10 cellular contexts compared by ENCODE assay signal in genomic region chr20:44068780-44069191, GRCh38.
DNase-seq lines count a peak whose midpoint lies in the region; ATAC-seq, FAIRE-seq and TF ChIP-seq lines count a peak whose summit lies in the region.
"Had no signal": no experiment of that assay in that cellular context is flagged by ENCODE, and none has a peak within 500 bp of the region (broad histone marks: within the 10 kb centered on the region; RNA-seq: fewer than 3 reads in every experiment).

No MANE protein-coding gene starts in this region.

- WGBS in spleen, 5 donors = 35 to 54% (median 48%) methylated on average over 18 of the region's 18 CpGs

- H3K9me3 ChIP-seq in spleen (no peaks in the 10 kb centered on the region), neural progenitor cell (ENCODE audit: low read depth) (no peaks in the 10 kb centered on the region)

- H3F3A ChIP-seq in neural progenitor cell (ENCODE audit: low read depth) = no peaks in the 10 kb centered on the region

- no peak overlapping the region for H2AFZ ChIP-seq in neural progenitor cell (replicated peaks)

- H3K27me3 Mint-ChIP-seq in activated naive CD4-positive, alpha-beta T cell treated with anti-CD3 and anti-CD28 coated beads, Interleukin-2, amount 50 U/mL, for 24 hours = peaks cover 1% of the 10 kb centered on the region
- H3K27me3 Mint-ChIP-seq in neural progenitor cell (ENCODE audit: insufficient read depth, low read depth) = peaks cover 9% of the 10 kb centered on the region

- H4K20me1 ChIP-seq in neural progenitor cell (ENCODE audit: low read depth) = no peaks in the 10 kb centered on the region

- peaks cover 74% of the 10 kb centered on the region for H3K4me1 Mint-ChIP-seq in activated naive CD4-positive, alpha-beta T cell treated with anti-CD3 and anti-CD28 coated beads, Interleukin-2, amount 50 U/mL, for 24 hours
- H3K4me1 Mint-ChIP-seq in neural progenitor cell = peaks cover 9% of the 10 kb centered on the region

- peak overlapping the region in 4 of 8 donors; percentile 1 to 60 (median 20) for H3K4me3 ChIP-seq in spleen
- H3K4me3 ChIP-seq in neural progenitor cell = no peak overlapping the region

- H3K27ac Mint-ChIP-seq in activated naive CD4-positive, alpha-beta T cell treated with anti-CD3 and anti-CD28 coated beads, Interleukin-2, amount 50 U/mL, for 24 hours = peak overlapping the region; percentile 99
- no peak overlapping the region for H3K27ac Mint-ChIP-seq in neural progenitor cell

- H3K27ac ChIP-seq in spleen (peak overlapping the region; percentile 32 to 91 (median 86)), neural progenitor cell (no peak overlapping the region)
- H3K27ac ChIP-seq: epithelial cell of prostate had no signal

- H3K36me3 Mint-ChIP-seq in activated naive CD4-positive, alpha-beta T cell treated with anti-CD3 and anti-CD28 coated beads, Interleukin-2, amount 50 U/mL, for 24 hours = no peaks in the 10 kb centered on the region
- H3K36me3 Mint-ChIP-seq in neural progenitor cell = no peaks in the 10 kb centered on the region

- H3K9me3 Mint-ChIP-seq in activated naive CD4-positive, alpha-beta T cell treated with anti-CD3 and anti-CD28 coated beads, Interleukin-2, amount 50 U/mL, for 24 hours = no peaks in the 10 kb centered on the region
- no peaks in the 10 kb centered on the region for H3K9me3 Mint-ChIP-seq in neural progenitor cell

- H3K27me3 ChIP-seq in spleen (replicated peaks in 1 of 7) (peaks cover 0 to 47% (median 4%) of the 10 kb centered on the region in 7 donors), neural progenitor cell (no peaks in the 10 kb centered on the region)

- no peak for ATAC-seq in HG02642 (IDR thresholded peaks at IDR 0.05; ENCODE audit: poor library complexity, unreplicated experiment)

- FAIRE-seq in HTR-8/SVneo (lab: Jason Lieb, UNC) = peak; percentile 67

- peaks cover 3 to 67% (median 29%) of the 10 kb centered on the region in 6 donors for H3K4me1 ChIP-seq in spleen
- no peaks in the 10 kb centered on the region for H3K4me1 ChIP-seq in neural progenitor cell

- DNase-seq in NK-92 treated with Interleukin-12 subunit alpha and Interleukin-12 subunit beta, amount 100 ng/mL, for 24 hours (lab: John Stamatoyannopoulos, UW) = peak; percentile 49
- no peak for DNase-seq in NK-92 (lab: John Stamatoyannopoulos, UW; ENCODE audit: unreplicated experiment)
- no peak for DNase-seq in HTR-8/SVneo (ENCODE audit: insufficient read length, low spot score)
- DNase-seq in spleen = peak; percentile 89
- no peak for DNase-seq in neural progenitor cell (ENCODE audit: low spot score)
- DNase-seq in cerebellar cortex (ENCODE audit: low spot score) = no peak
- DNase-seq: 8988T had no signal

- TF ChIP-seq POLR2A in spleen (IDR thresholded peaks at IDR 0.05) = no peak

- H3K36me3 ChIP-seq in spleen = no peaks in the 10 kb centered on the region
- H3K36me3 ChIP-seq in neural progenitor cell = no peaks in the 10 kb centered on the region

- no peaks in the 10 kb centered on the region for H3K79me2 ChIP-seq in neural progenitor cell (ENCODE audit: low read depth)

- no peak overlapping the region for H3K9ac ChIP-seq in neural progenitor cell

- no peak overlapping the region for H3K4me2 ChIP-seq in neural progenitor cell

- TF ChIP-seq CTCF in spleen (IDR thresholded peaks at IDR 0.05 in 8 of 11, conservative IDR thresholded peaks at IDR 0.05 in 3 of 11) (no peak), neural progenitor cell (IDR thresholded peaks at IDR 0.05) (no peak)

- H3K4me3 Mint-ChIP-seq in activated naive CD4-positive, alpha-beta T cell treated with anti-CD3 and anti-CD28 coated beads, Interleukin-2, amount 50 U/mL, for 24 hours = peak overlapping the region; percentile 86
- H3K4me3 Mint-ChIP-seq in neural progenitor cell = no peak overlapping the region

- intact Hi-C loops in spleen (cut with DNase I; ENCODE audit: low total_unique reads) = no loop called here

Comparison
In these comparisons a context has a peak if more than half of its experiments do, and no peak if none do; other contexts are left out.
1. DNase-seq: peak in NK-92 treated with Interleukin-12 subunit alpha and Interleukin-12 subunit beta, amount 100 ng/mL, for 24 hours (single experiment) and spleen (single experiment); none in NK-92 (single experiment), HTR-8/SVneo (single experiment), neural progenitor cell (single experiment) and cerebellar cortex (single experiment).